In genomic region chr7:74292757-74293576, GRCh38 we compare ENCODE assay signal across 12 cellular contexts. TPM values are rescaled to one million over a fixed set of nuclear protein-coding genes. Genes with fewer than 3 reads are reported as not detected.
DNase-seq lines count a peak whose midpoint lies in the region; ATAC-seq and TF ChIP-seq lines count a peak whose summit lies in the region.
"Had no signal": no experiment of that assay in that cellular context is flagged by ENCODE, and none has a peak within 500 bp of the region (broad histone marks: within the 10 kb centered on the region; RNA-seq: fewer than 3 reads in every experiment).

No MANE protein-coding gene starts in this region.

- no peaks in the 10 kb centered on the region for H3F3A ChIP-seq in Loucy (ENCODE audit: low read depth)

- H3K4me1 Mint-ChIP-seq in endothelial cell (ENCODE audit: unreplicated experiment): peaks cover 48% of the 10 kb centered on the region
- H3K4me1 Mint-ChIP-seq in naive B cell: peaks cover 29 to 51% (median 50%) of the 10 kb centered on the region in 3 donors

- no peak for DNase-seq in endothelial cell (ENCODE audit: low spot score)
- DNase-seq in naive B cell: no peak
- no peak for DNase-seq in stimulated activated CD4-positive, alpha-beta T cell treated with anti-CD3 and anti-CD28 coated beads, Interleukin-4, amount 100 ng/mL, for 4 hours
- DNase-seq: activated CD8-positive, alpha-beta memory T cell treated with anti-CD3 and anti-CD28 coated beads, Interleukin-2, amount 50 U/mL, for 48 hours; DMS79 treated with DMSO at 0.1 percent for 48 hours; NCI-H1694; NCI-H774 had no signal

- H3K4me1 ChIP-seq in BLaER1 (peaks cover 69% of the 10 kb centered on the region), Loucy (ENCODE audit: insufficient read depth, low read length, poor library complexity, severe bottlenecking) (peaks cover 36% of the 10 kb centered on the region)

- H3K27me3 Mint-ChIP-seq in endothelial cell (ENCODE audit: unreplicated experiment): peaks cover 14% of the 10 kb centered on the region
- no peaks in the 10 kb centered on the region for H3K27me3 Mint-ChIP-seq in naive B cell

- H3K4me3 ChIP-seq in BLaER1 (peak overlapping the region; percentile 30; the same call in 1 of the 2 replicates), Loucy (ENCODE audit: low read length, poor library complexity, severe bottlenecking) (no peak overlapping the region)

- H3K36me3 Mint-ChIP-seq in endothelial cell (ENCODE audit: low read depth, unreplicated experiment) (peaks cover 14% of the 10 kb centered on the region), naive B cell (no peaks in the 10 kb centered on the region)

- no peak overlapping the region for H2AFZ ChIP-seq in Loucy (ENCODE audit: low read length)

- TF ChIP-seq CTCF in Loucy (conservative IDR thresholded peaks at IDR 0.05; ENCODE audit: low read length) (no peak), endothelial cell (IDR thresholded peaks at IDR 0.05; ENCODE audit: unreplicated experiment) (no peak)

- H3K4me2 ChIP-seq in BLaER1 (peak overlapping the region; percentile 97), Loucy (ENCODE audit: low read depth, low read length, poor library complexity, severe bottlenecking) (peak overlapping the region; percentile 41)

- H3K9me2 ChIP-seq in Loucy (replicated peaks; ENCODE audit: low read depth, low read length): no peaks in the 10 kb centered on the region

- H3K4me3 Mint-ChIP-seq in endothelial cell (ENCODE audit: unreplicated experiment): peak overlapping the region; percentile 62
- peak overlapping the region in 5 of 8 donors; percentile 1 to 88 (median 22) for H3K4me3 Mint-ChIP-seq in naive B cell

- peaks cover 49% of the 10 kb centered on the region for H3K79me2 ChIP-seq in Loucy (ENCODE audit: insufficient read depth, low read length)

- H3K9me3 ChIP-seq in BLaER1: peaks cover 4% of the 10 kb centered on the region; the same call in 1 of the 2 replicates
- no peaks in the 10 kb centered on the region for H3K9me3 ChIP-seq in Loucy (ENCODE audit: insufficient read depth, low read depth, low read length)

- H3K9ac ChIP-seq in BLaER1 (0 out of 2 replicates have a peak overlapping the region, but pooled peaks have one; percentile 12), Loucy (ENCODE audit: low read depth, low read length, poor library complexity, severe bottlenecking) (no peak overlapping the region)

- H3K27ac ChIP-seq in BLaER1: peak overlapping the region; percentile 46; the same call in 1 of the 2 replicates

- no peaks in the 10 kb centered on the region for H3K27me3 ChIP-seq in BLaER1
- no peaks in the 10 kb centered on the region for H3K27me3 ChIP-seq in Loucy (ENCODE audit: insufficient read depth, low read length, poor library complexity, severe bottlenecking)

- H3K9me3 Mint-ChIP-seq in endothelial cell (ENCODE audit: unreplicated experiment) (no peaks in the 10 kb centered on the region), naive B cell (no peaks in the 10 kb centered on the region)

- H3K36me3 ChIP-seq in BLaER1: peaks cover 24% of the 10 kb centered on the region
- H3K36me3 ChIP-seq in Loucy (ENCODE audit: insufficient read depth, low read length): no peaks in the 10 kb centered on the region

- H4K20me1 ChIP-seq in BLaER1: peaks cover 82% of the 10 kb centered on the region
- peaks cover 25% of the 10 kb centered on the region for H4K20me1 ChIP-seq in Loucy (ENCODE audit: insufficient read depth, low read length, poor library complexity, severe bottlenecking)

- H3K27ac Mint-ChIP-seq in endothelial cell (ENCODE audit: unreplicated experiment) (no peak overlapping the region), naive B cell (peak overlapping the region in 2 of 6 donors; percentile 50 to 82)

- ATAC-seq in naive B cell (ENCODE audit: low read depth in 2 of 2) (no peak), HG03342 (IDR thresholded peaks at IDR 0.05; ENCODE audit: unreplicated experiment) (no peak), HG02840 (IDR thresholded peaks at IDR 0.05; ENCODE audit: low FRiP score, unreplicated experiment) (no peak), GM18858 (IDR thresholded peaks at IDR 0.05; ENCODE audit: unreplicated experiment) (no peak)

RNA-seq across cellular contexts. Expression of gene CLIP2, which starts 3.8 kb away (rescaled TPM):
- total RNA-seq in endothelial cell (ENCODE audit: unreplicated experiment): 110 TPM
- 1 to 10 TPM in 4 of 6 donors, under 1 TPM in 2; 0.52 to 3.2 (median 1.1) TPM for polyA plus RNA-seq in naive B cell (ENCODE audit: low read depth in 6 of 6)

RNA-seq across cellular contexts. Expression of gene RFC2, which starts 38.8 kb away (rescaled TPM):
- 38.8 TPM for total RNA-seq in endothelial cell (ENCODE audit: unreplicated experiment)
- polyA plus RNA-seq in naive B cell (ENCODE audit: low read depth in 6 of 6): 10 to 100 TPM; 42.7 to 61.4 (median 51.9) TPM
